In the genomic region with DNA sequence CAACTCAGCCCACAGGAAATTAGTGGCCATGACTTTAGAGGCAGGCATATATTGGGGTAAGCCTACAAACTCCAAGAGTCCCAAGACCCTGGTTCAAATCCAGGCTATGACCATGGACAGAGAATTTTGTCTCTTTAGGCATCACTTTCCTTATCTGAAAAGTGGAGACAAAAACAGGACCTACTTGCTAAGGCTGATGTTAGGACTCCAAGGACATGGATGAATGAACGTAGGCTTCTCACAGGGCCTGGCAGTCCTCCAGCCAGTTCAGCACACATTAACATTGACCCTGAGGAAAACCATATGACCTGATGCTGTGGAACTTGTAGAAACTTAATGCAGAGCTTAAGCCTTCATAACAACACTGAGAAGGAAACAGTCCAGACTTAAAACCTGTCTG, we compare ENCODE assay signal across 12 cellular contexts.
A peak's percentile ranks its signal among the peaks of the same experiment; 100 is the strongest.
DNase-seq lines count a peak whose midpoint lies in the region; TF ChIP-seq lines count a peak whose summit lies in the region.
"Had no signal": no experiment of that assay in that cellular context is flagged by ENCODE, and none has a peak within 500 bp of the region (broad histone marks: within the 10 kb centered on the region; RNA-seq: fewer than 3 reads in every experiment).

No MANE protein-coding gene starts in this region.

- peaks cover 63% of the 10 kb centered on the region for H3K79me2 ChIP-seq in ACC112 (ENCODE audit: control insufficient read depth, insufficient read depth, low read length, unreplicated experiment)

- H3K4me3 ChIP-seq in ACC112 (ENCODE audit: low read depth, low read length) (peak overlapping the region; percentile 79), brain microvascular endothelial cell (ENCODE audit: low read depth, low read length) (peak overlapping the region; percentile 85)

- peaks cover 23% of the 10 kb centered on the region for H3K4me1 ChIP-seq in ACC112 (ENCODE audit: control insufficient read depth, insufficient read depth, low read length, unreplicated experiment)

- H3K27ac ChIP-seq in ACC112 (ENCODE audit: low read depth, low read length): peak overlapping the region; percentile 65
- peak overlapping the region; percentile 63 for H3K27ac ChIP-seq in brain microvascular endothelial cell
- H3K27ac ChIP-seq: neutrophil had no signal

- H2AFZ ChIP-seq in ACC112 (ENCODE audit: low read length, unreplicated experiment): no peak overlapping the region

- in situ Hi-C loops in brain microvascular endothelial cell (cut with HindIII; ENCODE audit: low pct_ligation_motif_present, low sequenced_read_pairs): no loop called here

- peak; percentile 58 for DNase-seq in HK-2 (ENCODE audit: unreplicated experiment)
- DNase-seq in brain microvascular endothelial cell: no peak
- DNase-seq in kidney tubule cell (ENCODE audit: low spot score): peak; percentile 84
- DNase-seq in activated CD4-positive, alpha-beta T cell treated with anti-CD3 and anti-CD28 coated beads, Interleukin-2, amount 50 U/mL, for 48 hours: no peak
- no peak for DNase-seq in islet precursor cell
- DNase-seq in activated CD4-positive, CD25-positive, alpha-beta regulatory T cell (lab: John Stamatoyannopoulos, UW): no peak
- no peak for DNase-seq in activated CD8-positive, alpha-beta memory T cell treated with anti-CD3 and anti-CD28 coated beads for 24 hours
- DNase-seq: activated effector memory CD4-positive, alpha-beta T cell treated with anti-CD3 and anti-CD28 coated beads, Interleukin-2, amount 50 U/mL, for 16 hours; CD4-positive, CD25-positive, alpha-beta regulatory T cell; NCI-H1417 had no signal

- TF ChIP-seq CTCF in brain microvascular endothelial cell (IDR thresholded peaks at IDR 0.05; ENCODE audit: low read depth, low read length, missing control alignments): no peak

- H3K27me3 ChIP-seq in ACC112 (ENCODE audit: insufficient read depth, low read length) (no peaks in the 10 kb centered on the region), brain microvascular endothelial cell (replicated peaks) (no peaks in the 10 kb centered on the region)

- H3K36me3 ChIP-seq in ACC112 (ENCODE audit: insufficient read depth, low read length) (peaks cover 3% of the 10 kb centered on the region; the same call in 1 of the 2 replicates), brain microvascular endothelial cell (replicated peaks) (peaks cover 19% of the 10 kb centered on the region)
- H3K36me3 ChIP-seq: neutrophil had no signal

Comparison
In these comparisons a context has a peak if more than half of its experiments do, and no peak if none do; other contexts are left out.
1. DNase-seq: peak in HK-2 (single experiment) and kidney tubule cell (single experiment); none in brain microvascular endothelial cell (single experiment), activated CD4-positive, alpha-beta T cell treated with anti-CD3 and anti-CD28 coated beads, Interleukin-2, amount 50 U/mL, for 48 hours (0 of 2), islet precursor cell (single experiment), activated CD4-positive, CD25-positive, alpha-beta regulatory T cell (0 of 4) and activated CD8-positive, alpha-beta memory T cell treated with anti-CD3 and anti-CD28 coated beads for 24 hours (single experiment).